In the genomic region with DNA sequence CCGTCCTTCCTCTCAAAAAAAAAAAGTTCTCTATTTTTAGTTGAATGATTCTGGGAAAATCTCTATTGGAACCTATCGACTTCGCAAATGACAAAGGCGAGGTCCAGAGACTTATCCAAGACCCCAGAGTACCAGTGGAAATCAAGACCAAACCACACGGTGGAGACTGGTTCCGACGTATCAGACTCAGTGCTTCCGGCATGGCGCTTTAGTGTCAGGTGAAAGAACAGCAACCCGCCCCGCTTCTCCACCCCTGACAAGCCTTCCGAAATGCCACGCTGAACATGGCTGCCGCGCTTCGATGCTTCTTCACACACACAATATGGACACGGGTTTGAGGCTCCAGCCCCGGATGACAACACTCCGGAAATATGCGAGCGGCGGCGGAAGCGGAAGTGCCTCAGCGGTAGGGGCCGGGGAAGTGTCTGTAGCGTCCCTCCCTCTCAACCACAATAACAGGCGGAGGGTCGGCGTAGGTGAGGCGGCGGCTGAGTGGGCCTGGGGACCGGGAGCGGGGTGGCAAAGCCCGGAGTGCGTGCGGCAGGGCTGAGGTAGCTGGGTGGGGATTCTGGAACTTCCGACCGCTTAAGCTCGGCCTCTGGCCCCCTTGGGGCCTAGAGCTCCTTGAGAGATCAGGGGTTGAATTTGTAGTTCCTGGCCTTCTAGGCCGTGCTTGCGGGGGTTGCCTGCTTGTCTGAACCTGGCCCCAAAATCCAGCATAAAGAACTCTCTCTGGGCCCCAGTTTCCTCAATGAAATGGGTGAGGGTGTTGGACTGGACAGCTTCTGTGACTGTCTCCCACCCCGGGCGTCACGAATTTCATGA, we compare ENCODE assay signal across 8 cellular contexts. TPM values are rescaled to one million over a fixed set of nuclear protein-coding genes. Genes with fewer than 3 reads are reported as not detected.
DNase-seq lines count a peak whose midpoint lies in the region; ATAC-seq and TF ChIP-seq lines count a peak whose summit lies in the region.

A gene with protein sequence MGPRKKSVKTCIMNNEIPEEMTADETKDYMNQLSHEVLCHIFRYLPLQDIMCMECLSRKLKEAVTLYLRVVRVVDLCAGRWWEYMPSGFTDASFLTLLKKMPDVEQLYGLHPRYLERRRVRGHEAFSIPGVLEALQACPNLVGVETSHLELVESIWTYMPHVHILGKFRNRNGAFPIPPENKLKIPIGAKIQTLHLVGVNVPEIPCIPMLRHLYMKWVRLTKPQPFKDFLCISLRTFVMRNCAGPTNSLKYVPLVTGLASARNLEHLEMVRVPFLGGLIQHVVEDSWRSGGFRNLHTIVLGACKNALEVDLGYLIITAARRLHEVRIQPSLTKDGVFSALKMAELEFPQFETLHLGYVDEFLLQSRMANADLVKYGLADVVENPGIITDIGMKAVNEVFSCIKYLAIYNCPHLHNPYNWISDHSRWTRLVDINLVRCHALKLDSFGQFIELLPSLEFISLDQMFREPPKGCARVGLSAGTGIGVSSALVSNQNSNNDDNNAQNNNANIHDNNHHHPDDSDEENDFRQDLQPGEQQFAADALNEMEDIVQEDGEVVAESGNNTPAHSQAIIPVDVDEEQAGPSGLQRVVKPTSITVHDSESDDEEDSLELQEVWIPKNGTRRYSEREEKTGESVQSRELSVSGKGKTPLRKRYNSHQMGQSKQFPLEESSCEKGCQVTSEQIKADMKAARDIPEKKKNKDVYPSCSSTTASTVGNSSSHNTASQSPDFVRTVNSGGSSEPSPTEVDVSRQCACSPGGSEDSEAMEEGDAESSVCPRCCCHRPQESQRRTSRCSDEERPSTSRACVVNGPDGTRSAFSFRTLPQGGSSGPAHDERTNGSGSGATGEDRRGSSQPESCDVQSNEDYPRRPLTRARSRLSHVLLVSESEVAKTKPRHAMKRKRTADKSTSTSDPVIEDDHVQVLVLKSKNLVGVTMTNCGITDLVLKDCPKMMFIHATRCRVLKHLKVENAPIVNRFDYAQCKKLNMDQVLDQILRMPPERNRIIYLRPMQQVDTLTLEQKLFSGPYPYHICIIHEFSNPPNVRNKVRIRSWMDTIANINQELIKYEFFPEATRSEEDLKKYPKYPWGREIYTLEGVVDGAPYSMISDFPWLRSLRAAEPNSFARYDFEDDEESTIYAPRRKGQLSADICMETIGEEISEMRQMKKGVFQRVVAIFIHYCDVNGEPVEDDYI (plus strand): TSS at position 395 of the 825 bp plus-strand sequence. CDS start 10,819 bp downstream, outside the sequence.

- TF ChIP-seq POLR2A in NB4 (IDR thresholded peaks at IDR 0.05; ENCODE audit: extremely low read depth, insufficient read length) (peak; percentile 78), gastroesophageal sphincter (IDR thresholded peaks at IDR 0.05) (peak; percentile 52 to 74)

- peaks cover 11 to 42% (median 12%) of the 10 kb centered on the region in 3 donors for H3K4me1 ChIP-seq in gastroesophageal sphincter
- H3K4me1 ChIP-seq in neutrophil (ENCODE audit: control insufficient read depth in 1 of 2, insufficient read depth in 1 of 2, low read depth in 1 of 2, low read length in 1 of 2), result peaks cover 48 to 51% of the 10 kb centered on the region in 2 experiments

- H3K27ac ChIP-seq in SK-N-MC (peak within 1 kb of the TSS; percentile 66), gastroesophageal sphincter (peak within 1 kb of the TSS; percentile 41 to 93 (median 90)), neutrophil (peak within 1 kb of the TSS; percentile 96), substantia nigra (ENCODE audit: low read depth, low read length, poor library complexity, severe bottlenecking) (peak within 1 kb of the TSS; percentile 39)

- H3K27me3 ChIP-seq in gastroesophageal sphincter (no peaks in the 10 kb centered on the region), neutrophil (peaks cover 4% of the 10 kb centered on the region)

- TF ChIP-seq EP300 in gastroesophageal sphincter (IDR thresholded peaks at IDR 0.05), result no peak

- CTCF ChIA-PET in activated naive CD4-positive, alpha-beta T cell treated with anti-CD3 and anti-CD28 coated beads, Interleukin-2, amount 10 ng/mL, durations not matched to agents 7 days and 5 days (lab: Charles Lee), result interaction anchor here (1.1 to 1.6 kb wide), 2 partner anchors 8 to 347 kb away, joined by 4 to 6 read pairs; no protein-coding TSS in a partner anchor

- no peaks in the 10 kb centered on the region for H3K9me3 Mint-ChIP-seq in HFFc6
- peaks cover 3% of the 10 kb centered on the region for H3K9me3 Mint-ChIP-seq in activated naive CD4-positive, alpha-beta T cell treated with anti-CD3 and anti-CD28 coated beads, Interleukin-2, amount 10 ng/mL, durations not matched to agents 7 days and 5 days

- peak; percentile 99 for ATAC-seq in gastroesophageal sphincter

- H3K27me3 Mint-ChIP-seq in HFFc6 (ENCODE audit: insufficient read depth), result no peaks in the 10 kb centered on the region
- H3K27me3 Mint-ChIP-seq in activated naive CD4-positive, alpha-beta T cell treated with anti-CD3 and anti-CD28 coated beads, Interleukin-2, amount 10 ng/mL, durations not matched to agents 7 days and 5 days, result no peaks in the 10 kb centered on the region

- peaks cover 23% of the 10 kb centered on the region for H3K36me3 Mint-ChIP-seq in HFFc6 (ENCODE audit: low read depth)
- H3K36me3 Mint-ChIP-seq in activated naive CD4-positive, alpha-beta T cell treated with anti-CD3 and anti-CD28 coated beads, Interleukin-2, amount 10 ng/mL, durations not matched to agents 7 days and 5 days, result peaks cover 24% of the 10 kb centered on the region

- H3K4me1 Mint-ChIP-seq in HFFc6 (ENCODE audit: low read depth), result peaks cover 65% of the 10 kb centered on the region
- H3K4me1 Mint-ChIP-seq in activated naive CD4-positive, alpha-beta T cell treated with anti-CD3 and anti-CD28 coated beads, Interleukin-2, amount 10 ng/mL, durations not matched to agents 7 days and 5 days, result peaks cover 66% of the 10 kb centered on the region

- DNase-seq in HFFc6 (peak; percentile 94), NB4 (ENCODE audit: low read depth) (peak; percentile 97), SK-N-MC (ENCODE audit: low read depth, low spot score) (peak; percentile 83), substantia nigra (lab: John Stamatoyannopoulos, UW) (peak; percentile 55 to 97 (median 92))
- peak; percentile 99 for DNase-seq in activated naive CD4-positive, alpha-beta T cell treated with anti-CD3 and anti-CD28 coated beads, Interleukin-2, amount 10 ng/mL, durations not matched to agents 7 days and 5 days

- peak within 1 kb of the TSS; percentile 97 for H3K27ac Mint-ChIP-seq in HFFc6
- H3K27ac Mint-ChIP-seq in activated naive CD4-positive, alpha-beta T cell treated with anti-CD3 and anti-CD28 coated beads, Interleukin-2, amount 10 ng/mL, durations not matched to agents 7 days and 5 days, result peak within 1 kb of the TSS; percentile 97

- peak within 1 kb of the TSS; percentile 99 for H3K4me3 Mint-ChIP-seq in HFFc6
- H3K4me3 Mint-ChIP-seq in activated naive CD4-positive, alpha-beta T cell treated with anti-CD3 and anti-CD28 coated beads, Interleukin-2, amount 10 ng/mL, durations not matched to agents 7 days and 5 days, result peak within 1 kb of the TSS; percentile 94

- peak; percentile 21 for TF ChIP-seq CTCF in HFFc6 (IDR thresholded peaks at IDR 0.05)
- no peak for TF ChIP-seq CTCF in NB4 (IDR thresholded peaks at IDR 0.05; ENCODE audit: low read depth, low read length)
- no peak for TF ChIP-seq CTCF in gastroesophageal sphincter (IDR thresholded peaks at IDR 0.05)
- peak; percentile 37 for TF ChIP-seq CTCF in neutrophil (IDR thresholded peaks at IDR 0.05)

- H3K36me3 ChIP-seq in SK-N-MC (ENCODE audit: insufficient read depth, low read length) (peaks cover 1% of the 10 kb centered on the region; the same call in 1 of the 2 replicates), gastroesophageal sphincter (peaks cover 0 to 4% of the 10 kb centered on the region in 2 donors), neutrophil (peaks cover 14% of the 10 kb centered on the region)

- peak within 1 kb of the TSS; percentile 97 for H3K9ac ChIP-seq in SK-N-MC (ENCODE audit: insufficient read length)

- peak within 1 kb of the TSS; percentile 92 for H3K4me3 ChIP-seq in GM08714 (ENCODE audit: low read length)
- peak within 1 kb of the TSS; percentile 91 for H3K4me3 ChIP-seq in NB4 (ENCODE audit: low read depth, low read length)
- peak within 1 kb of the TSS; percentile 94 for H3K4me3 ChIP-seq in SK-N-MC
- peak within 1 kb of the TSS; percentile 53 to 87 for H3K4me3 ChIP-seq in gastroesophageal sphincter
- H3K4me3 ChIP-seq in neutrophil (ENCODE audit: low read depth in 1 of 2, low read length in 1 of 2), result peak within 1 kb of the TSS; percentile 73 to 86

- 0% methylated on average over 4 of the region's 45 CpGs for WGBS in gastroesophageal sphincter (ENCODE audit: low coverage in 1 of 2), 2 donors

- no peaks in the 10 kb centered on the region for H3K9me3 ChIP-seq in SK-N-MC (ENCODE audit: low read depth, low read length)
- no peaks in the 10 kb centered on the region for H3K9me3 ChIP-seq in gastroesophageal sphincter
- no peaks in the 10 kb centered on the region for H3K9me3 ChIP-seq in neutrophil

RNA-seq across cellular contexts. Expression of the gene that starts here (rescaled TPM):
- 10 to 100 TPM; 28.1 to 31.7 (median 30.9) TPM for total RNA-seq in HFFc6 (2021; fragmentation: NEBNext Ultra II Directional; extraction: Animal tissue kit (Norgen Biotek cat#: 25700))
- total RNA-seq in gastroesophageal sphincter, result 10 to 100 TPM; 29.6 to 80.2 (median 40.7) TPM

Comparison
In these comparisons a context has a peak if more than half of its experiments do, and no peak if none do; other contexts are left out.
1. Peak in every context shown above with its lines: DNase-seq, ATAC-seq, H3K4me3 ChIP-seq and H3K27ac ChIP-seq.
2. CTCF ChIP-seq: peak in HFFc6 (single experiment) and neutrophil (single experiment); none in NB4 (single experiment) and gastroesophageal sphincter (0 of 4).
3. H3K27ac ChIP-seq: peak in every context shown above with its lines; median percentile 96 in neutrophil; 90 in gastroesophageal sphincter; 66 in SK-N-MC; 39 in substantia nigra.